Comparison of ENCODE assay signal across 8 cellular contexts in the genomic region with DNA sequence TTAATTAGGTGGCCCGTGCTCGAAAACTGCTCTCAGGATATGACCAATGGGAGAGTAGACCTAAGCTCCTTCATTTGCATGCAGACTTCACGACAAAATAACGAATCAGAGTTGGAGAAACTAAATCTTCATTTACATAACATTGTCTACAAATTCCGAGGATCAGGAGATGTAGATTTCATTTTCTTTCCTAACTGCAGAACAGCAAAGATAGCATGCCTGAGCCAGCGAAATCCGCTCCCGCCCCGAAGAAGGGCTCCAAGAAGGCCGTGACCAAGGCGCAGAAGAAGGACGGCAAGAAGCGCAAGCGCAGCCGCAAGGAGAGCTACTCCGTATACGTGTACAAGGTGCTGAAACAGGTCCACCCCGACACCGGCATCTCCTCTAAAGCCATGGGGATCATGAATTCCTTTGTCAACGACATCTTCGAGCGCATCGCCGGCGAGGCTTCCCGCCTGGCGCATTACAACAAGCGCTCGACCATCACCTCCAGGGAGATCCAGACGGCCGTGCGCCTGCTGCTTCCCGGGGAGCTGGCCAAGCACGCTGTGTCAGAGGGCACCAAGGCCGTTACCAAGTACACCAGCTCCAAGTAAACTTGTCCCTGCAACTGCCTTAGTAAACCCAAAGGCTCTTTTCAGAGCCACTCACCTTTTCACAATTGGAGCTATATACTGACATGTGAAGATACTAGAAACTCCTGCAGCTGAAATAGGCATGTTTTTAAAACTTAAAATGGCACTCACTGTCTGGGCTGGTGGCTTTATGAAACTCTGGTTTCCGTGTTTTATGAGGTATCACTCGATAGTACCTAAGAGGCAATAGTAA.
DNase-seq lines count a peak whose midpoint lies in the region; ATAC-seq and TF ChIP-seq lines count a peak whose summit lies in the region.

No MANE protein-coding gene starts in this region.

- H3K9me3 ChIP-seq in MM.1S (replicated peaks; ENCODE audit: insufficient read depth, low read length) = no peaks in the 10 kb centered on the region
- H3K9me3 ChIP-seq in esophagus (ENCODE audit: control insufficient read depth in 2 of 2, insufficient read depth in 1 of 2, low read depth in 1 of 2, low read length in 1 of 2) = no peaks in the 10 kb centered on the region
- H3K9me3 ChIP-seq in mononuclear cell (ENCODE audit: low read depth, low read length) = no peaks in the 10 kb centered on the region

- H3K4me3 Mint-ChIP-seq in activated T-cell treated with anti-CD3 and anti-CD28 coated beads, Interleukin-2, amount 50 U/mL, for 4 hours = peak overlapping the region; percentile 93

- peak overlapping the region; percentile 39 for H2AFZ ChIP-seq in MM.1S (ENCODE audit: low read length)

- no peaks in the 10 kb centered on the region for H3K27me3 Mint-ChIP-seq in activated T-cell treated with anti-CD3 and anti-CD28 coated beads, Interleukin-2, amount 50 U/mL, for 4 hours (ENCODE audit: low read depth)

- H3K27me3 ChIP-seq in MM.1S (replicated peaks; ENCODE audit: insufficient read depth, low read length) (no peaks in the 10 kb centered on the region), esophagus (ENCODE audit: control insufficient read depth in 1 of 2, insufficient read depth in 2 of 2, low read length in 2 of 2) (no peaks in the 10 kb centered on the region), mononuclear cell (ENCODE audit: insufficient read depth, low read length) (no peaks in the 10 kb centered on the region)

- H3K27ac ChIP-seq in MM.1S (ENCODE audit: low read length) (peak overlapping the region; percentile 66; the same call in 1 of the 2 replicates), esophagus (ENCODE audit: low read depth in 2 of 2, low read length in 1 of 2) (peak overlapping the region; percentile 81 to 91), substantia nigra (ENCODE audit: low read depth, low read length, poor library complexity, severe bottlenecking) (peak overlapping the region; percentile 74)

- peak overlapping the region; percentile 52 for H3K4me3 ChIP-seq in MM.1S (ENCODE audit: low read length)
- H3K4me3 ChIP-seq in esophagus (ENCODE audit: low read depth in 1 of 2, low read length in 2 of 2) = peak overlapping the region; percentile 50 to 60
- peak overlapping the region; percentile 58 for H3K4me3 ChIP-seq in mononuclear cell (ENCODE audit: low read length)

- H3K9me2 ChIP-seq in MM.1S (replicated peaks; ENCODE audit: insufficient read depth, low read length) = no peaks in the 10 kb centered on the region

- no peaks in the 10 kb centered on the region for H3K36me3 Mint-ChIP-seq in activated T-cell treated with anti-CD3 and anti-CD28 coated beads, Interleukin-2, amount 50 U/mL, for 4 hours (ENCODE audit: insufficient read depth)

- H3K4me1 Mint-ChIP-seq in activated T-cell treated with anti-CD3 and anti-CD28 coated beads, Interleukin-2, amount 50 U/mL, for 4 hours (ENCODE audit: low read depth) = peaks cover 38% of the 10 kb centered on the region

- DNase-seq in MM.1S (peak; percentile 80), substantia nigra (lab: John Stamatoyannopoulos, UW) (peak in 40 of 49 donors; percentile 14 to 81 (median 42)), NCI-H2171 treated with DMSO at 0.1 percent for 48 hours (lab: John Stamatoyannopoulos, UW) (no peak)
- DNase-seq in activated T-cell treated with anti-CD3 and anti-CD28 coated beads, Interleukin-2, amount 50 U/mL, for 4 hours = peak; percentile 30

- H3K79me2 ChIP-seq in MM.1S (ENCODE audit: low read length) = no peaks in the 10 kb centered on the region

- no peaks in the 10 kb centered on the region for H3K9me3 Mint-ChIP-seq in activated T-cell treated with anti-CD3 and anti-CD28 coated beads, Interleukin-2, amount 50 U/mL, for 4 hours

- no peaks in the 10 kb centered on the region for H4K20me1 ChIP-seq in MM.1S (ENCODE audit: insufficient read depth, low read length)

- 1% methylated on average over 37 of the region's 37 CpGs for WGBS in esophagus, 2 donors

- no peaks in the 10 kb centered on the region for H3K36me3 ChIP-seq in MM.1S (replicated peaks; ENCODE audit: insufficient read depth, low read length)
- H3K36me3 ChIP-seq in esophagus (ENCODE audit: control insufficient read depth in 2 of 2, insufficient read depth in 2 of 2, low read length in 1 of 2) = no peaks in the 10 kb centered on the region

- H3K9ac ChIP-seq in MM.1S (ENCODE audit: low read length) = peak overlapping the region; percentile 38; the same call in 1 of the 2 replicates

- ATAC-seq in GM18868 (IDR thresholded peaks at IDR 0.05; ENCODE audit: unreplicated experiment) = peak; percentile 59
- peak; percentile 93 to 95 for ATAC-seq in activated T-cell treated with anti-CD3 and anti-CD28 coated beads, Interleukin-2, amount 50 U/mL, for 4 hours
- no peak for ATAC-seq in HG03460 (IDR thresholded peaks at IDR 0.05; ENCODE audit: unreplicated experiment)

- H3K4me2 ChIP-seq in MM.1S (ENCODE audit: low read depth, low read length) = peak overlapping the region; percentile 69

- peaks cover 31% of the 10 kb centered on the region for H3F3A ChIP-seq in MM.1S (ENCODE audit: insufficient read depth, low read length)

- peaks cover 14% of the 10 kb centered on the region; the same call in 1 of the 2 replicates for H3K4me1 ChIP-seq in MM.1S (ENCODE audit: low read length)
- H3K4me1 ChIP-seq in esophagus (ENCODE audit: control insufficient read depth in 2 of 2, insufficient read depth in 2 of 2, low read length in 1 of 2) = no peaks in the 10 kb centered on the region
- H3K4me1 ChIP-seq in mononuclear cell (ENCODE audit: insufficient read depth, low read length) = peaks cover 27% of the 10 kb centered on the region

- TF ChIP-seq CTCF in MM.1S (IDR thresholded peaks at IDR 0.05; ENCODE audit: low read length) = no peak
